Comparison of ENCODE assay signal across 8 cellular contexts in genomic region chr1:7961199-7962010, GRCh38. TPM values are rescaled to one million over a fixed set of nuclear protein-coding genes. Genes with fewer than 3 reads are reported as not detected.
DNase-seq lines count a peak whose midpoint lies in the region; ATAC-seq and TF ChIP-seq lines count a peak whose summit lies in the region.

Gene PARK7, plus strand, starts transcription at chr1:7961711. Its CDS starts 1,075 bp downstream, at chr1:7962786.

- peaks cover 62% of the 10 kb centered on the region for H3K4me1 ChIP-seq in CD4-positive, alpha-beta memory T cell (ENCODE audit: insufficient read depth, low read length)
- peaks cover 3 to 21% (median 15%) of the 10 kb centered on the region in 4 donors for H3K4me1 ChIP-seq in liver (ENCODE audit: control insufficient read depth in 4 of 4, insufficient read depth in 4 of 4, low read length in 3 of 4)

- POLR2A ChIA-PET in CD4-positive, alpha-beta memory T cell (lab: Charles Lee; ENCODE audit: partially characterized antibody): interaction anchor here (0.8 to 2.1 kb wide), 10 partner anchors 9 to 466 kb away, joined by 3 to 12 read pairs (median 5); partner anchors contain the start of gene TNFRSF9

- no peaks in the 10 kb centered on the region for H3K27me3 Mint-ChIP-seq in CD4-positive, alpha-beta memory T cell

- H3K27ac Mint-ChIP-seq in CD4-positive, alpha-beta memory T cell: peak within 1 kb of the TSS; percentile 97 to 100 (median 99)

- H3K36me3 ChIP-seq in CD4-positive, alpha-beta memory T cell (ENCODE audit: insufficient read depth, low read length): peaks cover 27% of the 10 kb centered on the region
- peaks cover 7 to 26% (median 17%) of the 10 kb centered on the region in 4 donors for H3K36me3 ChIP-seq in liver (ENCODE audit: control insufficient read depth in 4 of 4, insufficient read depth in 3 of 4, low read depth in 1 of 4, low read length in 3 of 4)

- peaks cover 16 to 45% of the 10 kb centered on the region in 2 donors for H3K36me3 Mint-ChIP-seq in CD4-positive, alpha-beta memory T cell

- peaks cover 33 to 72% (median 57%) of the 10 kb centered on the region in 4 donors for H3K4me1 Mint-ChIP-seq in CD4-positive, alpha-beta memory T cell

- peak; percentile 39 to 72 for TF ChIP-seq RAD21 in liver (IDR thresholded peaks at IDR 0.05)

- peak within 1 kb of the TSS; percentile 94 for H3K27ac ChIP-seq in CD4-positive, alpha-beta memory T cell (ENCODE audit: low read depth, low read length)
- H3K27ac ChIP-seq in liver (ENCODE audit: low read depth in 1 of 2, low read length in 2 of 2): peak within 1 kb of the TSS; percentile 84 to 98

- H3K4me3 ChIP-seq in CD4-positive, alpha-beta memory T cell (ENCODE audit: low read length in 2 of 2): peak within 1 kb of the TSS; percentile 86 to 97
- H3K4me3 ChIP-seq in liver (ENCODE audit: low read depth in 1 of 3, low read length in 3 of 3): peak within 1 kb of the TSS; percentile 72 to 96 (median 88)

- H3K27me3 ChIP-seq in CD4-positive, alpha-beta memory T cell (ENCODE audit: insufficient read depth, low read length): no peaks in the 10 kb centered on the region
- no peaks in the 10 kb centered on the region for H3K27me3 ChIP-seq in liver (ENCODE audit: control insufficient read depth in 4 of 4, insufficient read depth in 4 of 4, low read length in 3 of 4)

- TF ChIP-seq CTCF in liver (IDR thresholded peaks at IDR 0.05; ENCODE audit: low read depth, low read length, missing input control): peak; percentile 42

- no peaks in the 10 kb centered on the region for H3K9me3 Mint-ChIP-seq in CD4-positive, alpha-beta memory T cell

- ATAC-seq in GM19438 (IDR thresholded peaks at IDR 0.05; ENCODE audit: low read depth, unreplicated experiment) (peak; percentile 95), HG03575 (IDR thresholded peaks at IDR 0.05; ENCODE audit: extremely low read depth, insufficient number of reproducible peaks, low FRiP score, unreplicated experiment) (peak; percentile 65)

- DNase-seq in CD4-positive, alpha-beta memory T cell: peak; percentile 99 to 100 (median 100)
- DNase-seq in NCI-H82 (lab: John Stamatoyannopoulos, UW) (peak; percentile 99), dermis microvascular lymphatic vessel endothelial cell (ENCODE audit: low read depth in 2 of 2) (peak; percentile 98 to 100)
- peak; percentile 100 for DNase-seq in activated CD4-positive, alpha-beta T cell treated with anti-CD3 and anti-CD28 coated beads, Interleukin-2, amount 50 U/mL, for 48 hours
- peak; percentile 100 for DNase-seq in stimulated activated CD4-positive, alpha-beta T cell treated with anti-CD3 and anti-CD28 coated beads, Interleukin-4, amount 100 ng/mL, for 24 hours

- H3K9ac ChIP-seq in liver (ENCODE audit: low read depth in 1 of 2, low read length in 2 of 2): peak within 1 kb of the TSS; percentile 85 to 98

- intact Hi-C loops in CD4-positive, alpha-beta memory T cell (cut with micrococcal nuclease): loop anchor here (1.0 to 5.0 kb wide), 5 partner anchors 8 to 917 kb away; partner anchors contain the start of genes ENO1 and PER3

- peak within 1 kb of the TSS; percentile 97 to 100 (median 98) for H3K4me3 Mint-ChIP-seq in CD4-positive, alpha-beta memory T cell

- CTCF ChIA-PET in CD4-positive, alpha-beta memory T cell (lab: Charles Lee; ENCODE audit: partially characterized antibody): interaction anchor here (1.3 to 3.8 kb wide), 3 partner anchors 14 to 23 kb away, joined by 3 to 13 read pairs (median 8); no protein-coding TSS in a partner anchor

- WGBS in liver: under 1% methylated on average over 81 of the region's 81 CpGs

- no peaks in the 10 kb centered on the region for H3K9me3 ChIP-seq in CD4-positive, alpha-beta memory T cell (ENCODE audit: control insufficient read depth in 1 of 2, low read length in 2 of 2)
- no peaks in the 10 kb centered on the region for H3K9me3 ChIP-seq in liver (ENCODE audit: control insufficient read depth in 4 of 4, low read length in 3 of 4)

TF ChIP-seq in liver, 16 proteins besides CTCF, POLR2A, EP300 and RAD21:
- TF ChIP-seq GABPA (IDR thresholded peaks at IDR 0.05 in 1 of 2, conservative IDR thresholded peaks at IDR 0.05 in 1 of 2): peak; percentile 61 to 91
- peak; percentile 74 for TF ChIP-seq FOXA1 (IDR thresholded peaks at IDR 0.05)
- TF ChIP-seq HNF4G (IDR thresholded peaks at IDR 0.05): no peak
- no peak for TF ChIP-seq JUND (IDR thresholded peaks at IDR 0.05)
- peak; percentile 89 for TF ChIP-seq REST (IDR thresholded peaks at IDR 0.05)
- peak; percentile 69 to 76 for TF ChIP-seq EGR1 (IDR thresholded peaks at IDR 0.05; ENCODE audit: low read depth in 2 of 2)
- peak in 1 of 2 donors; percentile 50 for TF ChIP-seq RXRA (IDR thresholded peaks at IDR 0.05)
- TF ChIP-seq MAX (IDR thresholded peaks at IDR 0.05): peak; percentile 92
- TF ChIP-seq HNF4A (conservative IDR thresholded peaks at IDR 0.05): peak; percentile 10 to 42
- peak; percentile 52 for TF ChIP-seq NR2F2 (IDR thresholded peaks at IDR 0.05)
- peak; percentile 88 for TF ChIP-seq SP1 (IDR thresholded peaks at IDR 0.05)
- no peak for TF ChIP-seq FOXA2 (IDR thresholded peaks at IDR 0.05)
- TF ChIP-seq ATF3 (IDR thresholded peaks at IDR 0.05): no peak
- TF ChIP-seq YY1 (IDR thresholded peaks at IDR 0.05): peak; percentile 2
- TF ChIP-seq TAF1 (conservative IDR thresholded peaks at IDR 0.05): peak; percentile 93
- TF ChIP-seq ZBTB33 (IDR thresholded peaks at IDR 0.05): peak; percentile 68

RNA-seq across cellular contexts. Expression of gene PARK7, which starts in this region (rescaled TPM):
- 100 to 1,000 TPM; 112 to 122 TPM for total RNA-seq in CD4-positive, alpha-beta memory T cell
- 100 to 1,000 TPM; 342 to 381 TPM for polyA plus RNA-seq in CD4-positive, alpha-beta memory T cell
- total RNA-seq in dermis microvascular lymphatic vessel endothelial cell (201 and 202 TPM in 2 replicates), liver (100 to 1,000 TPM; 107 to 131 TPM)
- polyA plus RNA-seq in liver: 100 to 1,000 TPM; 231 to 297 TPM

Comparison
In these comparisons a context has a peak if more than half of its experiments do, and no peak if none do; other contexts are left out.
1. Peak in every context shown above with its lines: DNase-seq, ATAC-seq, H3K4me3 ChIP-seq and H3K27ac ChIP-seq.